ENCODE assay signal across 1 cellular context in genomic region chr17:28904800-28905199, GRCh38.
TF ChIP-seq lines count a peak whose summit lies in the region.

No MANE protein-coding gene starts in this region.

TF ChIP-seq in GM23338, 12 proteins besides CTCF, POLR2A, EP300 and RAD21 (continued from another document):
- no peak for TF ChIP-seq ETS1 (IDR thresholded peaks at IDR 0.05)
- no peak for TF ChIP-seq STAT1 (IDR thresholded peaks at IDR 0.05; ENCODE audit: unreplicated experiment)
TF ChIP-seq in GM23338: peak in this region for 0.
